1 cellular context compared by ENCODE assay signal in genomic region chr1:186189156-186189555, GRCh38.
TF ChIP-seq lines count a peak whose summit lies in the region.

No MANE protein-coding gene starts in this region.

TF ChIP-seq in IMR-90, 13 proteins besides CTCF, POLR2A, EP300 and RAD21 (continued from another document):
- TF ChIP-seq CEBPB (IDR thresholded peaks at IDR 0.05; ENCODE audit: low read depth, low read length) = no peak
- no peak for TF ChIP-seq NFE2L2 (IDR thresholded peaks at IDR 0.05; ENCODE audit: low read depth, low read length)
- no peak for TF ChIP-seq RCOR1 (IDR thresholded peaks at IDR 0.05; ENCODE audit: insufficient replicate concordance, low read length)
